3 cellular contexts compared by ENCODE assay signal in genomic region chr9:5433841-5434810, GRCh38. TPM values are rescaled to one million over a fixed set of nuclear protein-coding genes. Genes with fewer than 3 reads are reported as not detected.
"Had no signal": no experiment of that assay in that cellular context is flagged by ENCODE, and none has a peak within 500 bp of the region (broad histone marks: within the 10 kb centered on the region; RNA-seq: fewer than 3 reads in every experiment).

No MANE protein-coding gene starts in this region.

RNA-seq across cellular contexts. Expression of gene CD274, which starts 16.2 kb away (rescaled TPM):
- total RNA-seq: GM23338, H7, H9 had no signal
- polyA plus RNA-seq: GM23338 had no signal
